8 cellular contexts compared by ENCODE assay signal in genomic region chr13:31162151-31163008, GRCh38. TPM values are rescaled to one million over a fixed set of nuclear protein-coding genes. Genes with fewer than 3 reads are reported as not detected.
DNase-seq lines count a peak whose midpoint lies in the region; ATAC-seq and TF ChIP-seq lines count a peak whose summit lies in the region.

No MANE protein-coding gene starts in this region.

- H3K27ac Mint-ChIP-seq in Calu3 (ENCODE audit: unreplicated experiment) (peak overlapping the region; percentile 90), endothelial cell (ENCODE audit: unreplicated experiment) (peak overlapping the region; percentile 97)

- no peaks in the 10 kb centered on the region for H3K4me1 Mint-ChIP-seq in Calu3 (ENCODE audit: low read depth, unreplicated experiment)
- H3K4me1 Mint-ChIP-seq in endothelial cell (ENCODE audit: unreplicated experiment): peaks cover 22% of the 10 kb centered on the region

- WGBS in mesodermal cell (ENCODE audit: insufficient coverage in 2 of 2), 2 experiments: 5 to 10% methylated on average over 17 to 21 of the region's 34 CpGs

- peak overlapping the region; percentile 89 for H3K27ac ChIP-seq in mesodermal cell (ENCODE audit: low read depth, low read length, severe bottlenecking)

- H3K36me3 ChIP-seq in mesodermal cell (ENCODE audit: control insufficient read depth, insufficient read depth, low read length): peaks cover 13% of the 10 kb centered on the region

- no peaks in the 10 kb centered on the region for H3K9me3 ChIP-seq in mesodermal cell (ENCODE audit: control insufficient read depth, low read length)

- ATAC-seq in GM21390 (IDR thresholded peaks at IDR 0.05; ENCODE audit: unreplicated experiment): peak; percentile 78

- H3K9me3 Mint-ChIP-seq in Calu3 (ENCODE audit: low read depth, unreplicated experiment): no peaks in the 10 kb centered on the region
- H3K9me3 Mint-ChIP-seq in endothelial cell (ENCODE audit: unreplicated experiment): no peaks in the 10 kb centered on the region

- peaks cover 49% of the 10 kb centered on the region for H3K36me3 Mint-ChIP-seq in Calu3 (ENCODE audit: insufficient read depth, unreplicated experiment)
- H3K36me3 Mint-ChIP-seq in endothelial cell (ENCODE audit: low read depth, unreplicated experiment): no peaks in the 10 kb centered on the region

- no peaks in the 10 kb centered on the region for H3K27me3 Mint-ChIP-seq in Calu3 (ENCODE audit: unreplicated experiment)
- H3K27me3 Mint-ChIP-seq in endothelial cell (ENCODE audit: unreplicated experiment): peaks cover 4% of the 10 kb centered on the region

- TF ChIP-seq CTCF in Calu3 (IDR thresholded peaks at IDR 0.05; ENCODE audit: unreplicated experiment) (no peak), endothelial cell (IDR thresholded peaks at IDR 0.05; ENCODE audit: unreplicated experiment) (no peak)

- BruUV-seq in Calu3 (replicated peaks; lab: Mats Ljungman, UMichigan): TSS peak; percentile 89

- H3K4me3 Mint-ChIP-seq in Calu3 (ENCODE audit: low read depth, unreplicated experiment) (peak overlapping the region; percentile 93), endothelial cell (ENCODE audit: unreplicated experiment) (peak overlapping the region; percentile 94)

- DNase-seq in Calu3: peak; percentile 90
- peak; percentile 49 to 97 (median 92) for DNase-seq in HUDEP-2 (lab: John Stamatoyannopoulos, UW; ENCODE audit: unreplicated experiment in 76 of 76)
- DNase-seq in NOMO-1 treated with dmso at 0.1 percent for 144 hours (lab: John Stamatoyannopoulos, UW; ENCODE audit: unreplicated experiment): peak; percentile 99
- DNase-seq in activated CD8-positive, alpha-beta memory T cell treated with anti-CD3 and anti-CD28 coated beads, Interleukin-2, amount 50 U/mL, for 24 hours (ENCODE audit: extremely low read depth): peak; percentile 92
- peak; percentile 90 for DNase-seq in endothelial cell (ENCODE audit: low spot score)
- peak; percentile 91 to 95 for DNase-seq in stimulated activated CD8-positive, alpha-beta memory T cell treated with anti-CD3 and anti-CD28 coated beads, Interleukin-15, amount 100 ng/mL, for 4 hours (ENCODE audit: low read depth in 2 of 2)

- peak overlapping the region; percentile 98 for H3K4me3 ChIP-seq in mesodermal cell (ENCODE audit: extremely low read depth, insufficient read depth, low read length, poor library complexity, severe bottlenecking)

- CTCF ChIA-PET in Calu3 (lab: Charles Lee): no interaction called here

- intact Hi-C loops in Calu3 (cut with micrococcal nuclease; ENCODE audit: unreplicated experiment): no loop called here

- peaks cover 8% of the 10 kb centered on the region for H3K4me1 ChIP-seq in mesodermal cell (ENCODE audit: control insufficient read depth, insufficient read depth, low read length, poor library complexity, severe bottlenecking)

RNA-seq across cellular contexts. Expression of gene HSPH1, which starts 0.7 kb away (rescaled TPM):
- total RNA-seq in Calu3 (2022) (186 and 216 TPM in 2 replicates), endothelial cell (ENCODE audit: unreplicated experiment) (43.9 TPM)
- 60.8 TPM for polyA plus RNA-seq in mesodermal cell (2013, experiment 1 of 2)
- polyA plus RNA-seq in mesodermal cell (2013, experiment 2 of 2): 66.8 TPM

RNA-seq across cellular contexts. Expression of gene B3GLCT, which starts 37.4 kb away (rescaled TPM):
- 5.1 and 5.8 TPM in 2 replicates for total RNA-seq in Calu3 (2022)
- total RNA-seq in endothelial cell (ENCODE audit: unreplicated experiment): 9.8 TPM
- polyA plus RNA-seq in mesodermal cell (2013, experiment 1 of 2): 10.9 TPM
- polyA plus RNA-seq in mesodermal cell (2013, experiment 2 of 2): 10.6 TPM

Comparison
In these comparisons a context has a peak if more than half of its experiments do, and no peak if none do; other contexts are left out.
1. Peak in every context shown above with its lines: DNase-seq, ATAC-seq, H3K4me3 ChIP-seq and H3K27ac ChIP-seq.